Comparison of ENCODE assay signal across 24 cellular contexts in genomic region chr10:110686037-110686436, GRCh38. TPM values are rescaled to one million over a fixed set of nuclear protein-coding genes. Genes with fewer than 3 reads are reported as not detected.
DNase-seq lines count a peak whose midpoint lies in the region; ATAC-seq and TF ChIP-seq lines count a peak whose summit lies in the region.
"Had no signal": no experiment of that assay in that cellular context is flagged by ENCODE, and none has a peak within 500 bp of the region (broad histone marks: within the 10 kb centered on the region; RNA-seq: fewer than 3 reads in every experiment).

No MANE protein-coding gene starts in this region.

- peak; percentile 58 for DNase-seq in EL
- DNase-seq in PC-3 = no peak
- DNase-seq in heart right ventricle = no peak
- DNase-seq in osteocyte (ENCODE audit: extremely low spot score, unreplicated experiment) = no peak
- no peak for DNase-seq in tibial artery
- no peak for DNase-seq in occipital lobe (lab: John Stamatoyannopoulos, UW)
- DNase-seq in NCI-H2196 (lab: John Stamatoyannopoulos, UW; ENCODE audit: unreplicated experiment) = no peak
- no peak for DNase-seq in hepatocyte (ENCODE audit: low spot score)
- DNase-seq: activated CD4-positive, alpha-beta T cell treated with anti-CD3 and anti-CD28 coated beads, Interleukin-2, amount 50 U/mL, for 48 hours; activated CD4-positive, CD25-positive, alpha-beta regulatory T cell treated with anti-CD3 and anti-CD28 coated beads, Interleukin-2, amount 50 U/mL, for 72 hours; activated naive CD4-positive, alpha-beta T cell treated with anti-CD3 and anti-CD28 coated beads for 36 hours; Calu3; DMS79; effector memory CD8-positive, alpha-beta T cell; KBM-7; naive thymus-derived CD8-positive, alpha-beta T cell; NCI-H1105; NCI-H187 treated with DMSO at 0.1 percent for 48 hours; NCI-H2171 treated with DMSO at 0.1 percent for 48 hours; NCI-H510A treated with DMSO at 0.1 percent for 48 hours; small intestine; stimulated activated naive CD4-positive, alpha-beta T cell treated with Interleukin-2 at 50 U/mL for 16 hours had no signal

- CTCF ChIA-PET in PC-3 (lab: Charles Lee) = no interaction called here

- no peak overlapping the region for H3K9ac ChIP-seq in PC-3 (ENCODE audit: low read length)

- H3K27me3 Mint-ChIP-seq in osteocyte (ENCODE audit: unreplicated experiment) = no peaks in the 10 kb centered on the region

- H3K9me2 ChIP-seq in PC-3 (replicated peaks; ENCODE audit: low read length) = no peaks in the 10 kb centered on the region
- H3K9me2 ChIP-seq in hepatocyte (replicated peaks; ENCODE audit: insufficient read depth) = no peaks in the 10 kb centered on the region

- H2AFZ ChIP-seq in PC-3 (ENCODE audit: low read length) (no peak overlapping the region), hepatocyte (no peak overlapping the region)

- no peaks in the 10 kb centered on the region for H3K36me3 Mint-ChIP-seq in osteocyte (ENCODE audit: unreplicated experiment)
- H3K36me3 Mint-ChIP-seq: naive thymus-derived CD8-positive, alpha-beta T cell had no signal

- intact Hi-C loops in PC-3 (cut with micrococcal nuclease) = loop anchor here (10.0 kb wide), 1 partner anchor 49 kb away; no protein-coding TSS in a partner anchor
- intact Hi-C loops in heart right ventricle (cut with DNase I) = loop anchor here in 1 of 10 donors (5.0 kb wide), 1 partner anchor 51 kb away; no protein-coding TSS in a partner anchor
- intact Hi-C loops in tibial artery (cut with DNase I; ENCODE audit: low total_unique reads) = no loop called here

- H3F3A ChIP-seq in PC-3 (ENCODE audit: low read length, unreplicated experiment) = no peaks in the 10 kb centered on the region

- no TSS peak for BruUV-seq in PC-3 (replicated peaks; lab: Mats Ljungman, UMichigan)

- H3K9me3 Mint-ChIP-seq in osteocyte (ENCODE audit: unreplicated experiment) = no peaks in the 10 kb centered on the region
- H3K9me3 Mint-ChIP-seq: activated naive CD4-positive, alpha-beta T cell treated with anti-CD3 and anti-CD28 coated beads for 36 hours; effector memory CD8-positive, alpha-beta T cell had no signal

- H3K9me3 ChIP-seq in PC-3 (ENCODE audit: low read length) = no peaks in the 10 kb centered on the region
- peaks cover 0 to 1% (median 0%) of the 10 kb centered on the region in 11 donors for H3K9me3 ChIP-seq in heart right ventricle
- no peaks in the 10 kb centered on the region for H3K9me3 ChIP-seq in tibial artery
- H3K9me3 ChIP-seq in hepatocyte (ENCODE audit: low read depth) = no peaks in the 10 kb centered on the region

- H3K4me1 ChIP-seq in PC-3 (ENCODE audit: insufficient read depth, low read length) = no peaks in the 10 kb centered on the region
- peaks cover 0 to 44% (median 13%) of the 10 kb centered on the region in 9 donors for H3K4me1 ChIP-seq in heart right ventricle
- no peaks in the 10 kb centered on the region for H3K4me1 ChIP-seq in tibial artery
- H3K4me1 ChIP-seq in hepatocyte (ENCODE audit: insufficient read depth) = no peaks in the 10 kb centered on the region

- H3K4me3 ChIP-seq in PC-3 (ENCODE audit: low read length) = no peak overlapping the region
- H3K4me3 ChIP-seq in heart right ventricle = peak overlapping the region in 3 of 10 donors; percentile 5 to 28 (median 25)
- no peak overlapping the region for H3K4me3 ChIP-seq in tibial artery
- H3K4me3 ChIP-seq in hepatocyte = no peak overlapping the region

- H3K36me3 ChIP-seq in PC-3 (ENCODE audit: low read depth, low read length) = no peaks in the 10 kb centered on the region
- H3K36me3 ChIP-seq in heart right ventricle = no peaks in the 10 kb centered on the region
- H3K36me3 ChIP-seq in tibial artery = no peaks in the 10 kb centered on the region
- no peaks in the 10 kb centered on the region for H3K36me3 ChIP-seq in hepatocyte (replicated peaks; ENCODE audit: insufficient read depth, low read depth)

- H3K79me2 ChIP-seq in PC-3 (ENCODE audit: low read length) (no peaks in the 10 kb centered on the region), hepatocyte (no peaks in the 10 kb centered on the region)

- ATAC-seq in PC-3 (peak; percentile 31; the same call in 1 of the 2 replicates), heart right ventricle (peak in 6 of 8 donors; percentile 38 to 56 (median 40))
- ATAC-seq: effector memory CD8-positive, alpha-beta T cell; naive thymus-derived CD8-positive, alpha-beta T cell had no signal

- no peak overlapping the region for H3K27ac ChIP-seq in PC-3 (ENCODE audit: low read length)
- peak overlapping the region; percentile 54 to 89 (median 78) for H3K27ac ChIP-seq in heart right ventricle
- no peak overlapping the region for H3K27ac ChIP-seq in tibial artery
- H3K27ac ChIP-seq in hepatocyte = no peak overlapping the region

- no peaks in the 10 kb centered on the region for H4K20me1 ChIP-seq in PC-3 (ENCODE audit: low read length)
- no peaks in the 10 kb centered on the region for H4K20me1 ChIP-seq in hepatocyte (ENCODE audit: insufficient read depth, poor library complexity, severe bottlenecking)

- H3K4me2 ChIP-seq in PC-3 (ENCODE audit: low read length) (no peak overlapping the region), hepatocyte (no peak overlapping the region)

- no peak overlapping the region for H3K4me3 Mint-ChIP-seq in osteocyte (ENCODE audit: unreplicated experiment)
- H3K4me3 Mint-ChIP-seq: activated naive CD4-positive, alpha-beta T cell treated with anti-CD3 and anti-CD28 coated beads for 36 hours; effector memory CD8-positive, alpha-beta T cell; naive thymus-derived CD8-positive, alpha-beta T cell had no signal

- H3K27me3 ChIP-seq in PC-3 (ENCODE audit: low read length) (no peaks in the 10 kb centered on the region), heart right ventricle (peaks cover 0 to 4% (median 0%) of the 10 kb centered on the region in 7 donors), tibial artery (no peaks in the 10 kb centered on the region), hepatocyte (peaks cover 4% of the 10 kb centered on the region)

- 54 to 71% methylated on average over 6 of the region's 6 CpGs for WGBS in heart right ventricle, 2 donors
- WGBS in hepatocyte (ENCODE audit: low lambda C conversion rate, missing lambda C conversion rate) = 95% methylated on average over 6 of the region's 6 CpGs

- POLR2A ChIA-PET in PC-3 (lab: Charles Lee; ENCODE audit: unreplicated experiment) = no interaction called here

- TF ChIP-seq CTCF in PC-3 (conservative IDR thresholded peaks at IDR 0.05; ENCODE audit: low read depth, low read length) = no peak
- no peak for TF ChIP-seq CTCF in heart right ventricle (IDR thresholded peaks at IDR 0.05)
- TF ChIP-seq CTCF in osteocyte (IDR thresholded peaks at IDR 0.05) = no peak
- TF ChIP-seq CTCF in tibial artery (IDR thresholded peaks at IDR 0.05) = no peak
- TF ChIP-seq CTCF in hepatocyte (IDR thresholded peaks at IDR 0.05; ENCODE audit: poor library complexity) = no peak

- H3K27ac Mint-ChIP-seq in osteocyte (ENCODE audit: unreplicated experiment) = peak overlapping the region; percentile 19
- H3K27ac Mint-ChIP-seq: activated naive CD4-positive, alpha-beta T cell treated with anti-CD3 and anti-CD28 coated beads for 36 hours; effector memory CD8-positive, alpha-beta T cell; naive thymus-derived CD8-positive, alpha-beta T cell had no signal

- peaks cover 23% of the 10 kb centered on the region for H3K4me1 Mint-ChIP-seq in osteocyte (ENCODE audit: unreplicated experiment)

RNA-seq across cellular contexts. Expression of gene RBM20, which starts 41.9 kb away (rescaled TPM):
- total RNA-seq in PC-3 (2014; rRNA removed) = 0.40 and 1.3 TPM in 2 replicates
- 100 to 1,000 TPM in 8 of 10 donors, 10 to 100 TPM in 2; 69.4 to 186 (median 145) TPM for total RNA-seq in heart right ventricle
- 10 to 100 TPM; 10.1 to 61.9 TPM for polyA plus RNA-seq in heart right ventricle
- total RNA-seq in osteocyte = 1.6 and 2.3 TPM in 2 replicates
- 2.2 TPM for total RNA-seq in occipital lobe
- total RNA-seq in hepatocyte = 3.1 and 4.0 TPM in 2 replicates
- 3.7 and 6.5 TPM in 2 replicates for polyA plus RNA-seq in hepatocyte
- total RNA-seq: bronchial epithelial cell, Calu3, MCF 10A had no signal

Comparison
In these comparisons a context has a peak if more than half of its experiments do, and no peak if none do; other contexts are left out.
1. H3K27ac ChIP-seq: peak in heart right ventricle (10 of 10); none in PC-3 (single experiment), tibial artery (0 of 2) and hepatocyte (single experiment).
2. RNA of gene RBM20, which starts 41.9 kb away (total RNA-seq): 69.4 to 186 TPM in heart right ventricle; 3.1 to 4.0 TPM in hepatocyte, 2.2 TPM in occipital lobe (single experiment), 1.6 to 2.3 TPM in osteocyte and 0.40 to 1.3 TPM in PC-3; every median in the first group is over 10 times any median in the second.